34 cellular contexts compared by ENCODE assay signal in the genomic region with DNA sequence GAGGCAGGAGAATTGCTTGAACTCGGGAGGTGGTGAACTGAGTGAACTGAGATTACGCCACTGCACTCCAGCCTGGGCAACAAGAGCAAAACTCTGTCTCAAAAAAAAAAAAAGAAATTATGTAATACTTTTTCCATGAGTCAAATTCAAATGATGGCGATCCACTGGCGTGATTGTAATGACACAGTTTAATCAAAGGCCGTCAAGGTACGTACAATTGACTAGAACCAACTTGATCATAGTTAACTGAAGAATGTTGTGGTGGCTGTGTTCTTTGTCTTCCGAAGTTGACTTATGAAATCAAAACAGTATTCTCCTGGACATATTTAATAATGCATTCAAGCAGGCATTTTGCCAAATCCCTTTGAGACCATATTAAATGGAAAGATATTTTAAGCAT.
"Had no signal": no experiment of that assay in that cellular context is flagged by ENCODE, and none has a peak within 500 bp of the region (broad histone marks: within the 10 kb centered on the region; RNA-seq: fewer than 3 reads in every experiment).

No MANE protein-coding gene starts in this region.

- H3K36me3 ChIP-seq: adrenal gland, esophagus squamous epithelium had no signal

- DNase-seq: activated CD4-positive, alpha-beta memory T cell treated with anti-CD3 and anti-CD28 coated beads for 36 hours; activated CD4-positive, alpha-beta T cell treated with anti-CD3 and anti-CD28 coated beads for 36 hours; activated CD4-positive, alpha-beta T cell treated with anti-CD3 and anti-CD28 coated beads, Interleukin-2, amount 10 ng/mL, durations not matched to agents 24 days and 14 days; activated CD4-positive, CD25-positive, alpha-beta regulatory T cell; activated CD4-positive, CD25-positive, alpha-beta regulatory T cell treated with anti-CD3 and anti-CD28 coated beads, Interleukin-2, amount 50 U/mL, for 72 hours; activated CD8-positive, alpha-beta memory T cell treated with anti-CD3 and anti-CD28 coated beads, Interleukin-2, amount 10 ng/mL, durations not matched to agents 7 days and 5 days; activated CD8-positive, alpha-beta memory T cell treated with anti-CD3 and anti-CD28 coated beads, Interleukin-2, amount 50 U/mL, for 4 hours; activated CD8-positive, alpha-beta T cell treated with anti-CD3 and anti-CD28 coated beads, Interleukin-2, amount 10 ng/mL, durations not matched to agents 7 days and 5 days; activated effector memory CD4-positive, alpha-beta T cell treated with anti-CD3 and anti-CD28 coated beads, Interleukin-2, amount 50 U/mL, for 16 hours; activated naive CD4-positive, alpha-beta T cell treated with anti-CD3 and anti-CD28 coated beads for 36 hours; activated naive CD8-positive, alpha-beta T cell treated with anti-CD3 and anti-CD28 coated beads for 36 hours; activated naive CD8-positive, alpha-beta T cell treated with anti-CD3 and anti-CD28 coated beads, Interleukin-2, amount 50 U/mL, for 24 hours; activated T-cell treated with anti-CD3 and anti-CD28 coated beads, Interleukin-2, amount 50 U/mL, for 1 hour; activated T-cell treated with anti-CD3 and anti-CD28 coated beads, Interleukin-2, amount 50 U/mL, for 48 hours; adrenal gland; amygdala; aorta; body of pancreas; cortex of kidney; dermis blood vessel endothelial cell; effector CD4-positive, alpha-beta T cell; effector memory CD8-positive, alpha-beta T cell; esophagus squamous epithelium; head of caudate nucleus; T-cell; T-helper 9 cell had no signal

- H3K9me3 Mint-ChIP-seq: activated T-helper 1 cell treated with anti-CD3 and anti-CD28 coated beads, Interleukin-12 subunit alpha, Interleukin-12 subunit beta, Interleukin-2, Interleukin-4 antibody, amounts not matched to agents 30 ng/mL and 10 ng/mL and 1 ng/mL, durations not matched to agents 14 hours and 24 hours and 36 hours had no signal

- H3K4me1 Mint-ChIP-seq: activated CD4-positive, alpha-beta T cell treated with anti-CD3 and anti-CD28 coated beads for 36 hours; activated CD4-positive, alpha-beta T cell treated with anti-CD3 and anti-CD28 coated beads, Interleukin-2, amount 10 ng/mL, durations not matched to agents 24 days and 14 days; activated CD8-positive, alpha-beta memory T cell treated with anti-CD3 and anti-CD28 coated beads, Interleukin-2, amount 10 ng/mL, durations not matched to agents 7 days and 5 days; activated naive CD4-positive, alpha-beta T cell treated with anti-CD3 and anti-CD28 coated beads, Interleukin-2, amount 50 U/mL, for 24 hours; activated naive CD8-positive, alpha-beta T cell treated with anti-CD3 and anti-CD28 coated beads for 36 hours; activated naive CD8-positive, alpha-beta T cell treated with anti-CD3 and anti-CD28 coated beads, Interleukin-2, amount 50 U/mL, for 24 hours; central memory CD8-positive, alpha-beta T cell; T-cell had no signal

- H3K9me3 ChIP-seq: adrenal gland, body of pancreas, esophagus squamous epithelium had no signal

- H3K27ac Mint-ChIP-seq: activated CD4-positive, alpha-beta memory T cell treated with anti-CD3 and anti-CD28 coated beads for 36 hours; activated CD4-positive, alpha-beta T cell treated with anti-CD3 and anti-CD28 coated beads for 36 hours; activated CD4-positive, alpha-beta T cell treated with anti-CD3 and anti-CD28 coated beads, Interleukin-2, amount 10 ng/mL, durations not matched to agents 24 days and 14 days; activated CD8-positive, alpha-beta memory T cell treated with anti-CD3 and anti-CD28 coated beads, Interleukin-2, amount 10 ng/mL, durations not matched to agents 7 days and 5 days; activated CD8-positive, alpha-beta T cell treated with anti-CD3 and anti-CD28 coated beads, Interleukin-2, amount 10 ng/mL, durations not matched to agents 7 days and 5 days; activated naive CD4-positive, alpha-beta T cell treated with anti-CD3 and anti-CD28 coated beads for 36 hours; activated naive CD4-positive, alpha-beta T cell treated with anti-CD3 and anti-CD28 coated beads, Interleukin-2, amount 50 U/mL, for 24 hours; activated naive CD8-positive, alpha-beta T cell treated with anti-CD3 and anti-CD28 coated beads for 36 hours; activated naive CD8-positive, alpha-beta T cell treated with anti-CD3 and anti-CD28 coated beads, Interleukin-2, amount 50 U/mL, for 24 hours; activated T-helper 1 cell treated with anti-CD3 and anti-CD28 coated beads, Interleukin-12 subunit alpha, Interleukin-12 subunit beta, Interleukin-2, Interleukin-4 antibody, amounts not matched to agents 30 ng/mL and 10 ng/mL and 1 ng/mL, durations not matched to agents 14 hours and 24 hours and 36 hours; activated T-helper 2 cell treated with anti-CD3 and anti-CD28 coated beads, Interferon-gamma antibody, Interleukin-2, Interleukin-4, amounts not matched to agents 10 μg/mL and 5 μg/mL and 100 μg/mL, durations not matched to agents 14 hours and 24 hours and 36 hours; effector memory CD8-positive, alpha-beta T cell; T-cell; T-helper 1 cell treated with Interleukin-12 subunit alpha and Interleukin-12 subunit beta and Interleukin-4 antibody, amounts not matched to agents 30 μg/mL and 1 μg/mL, for 36 hours had no signal

- H3K27me3 Mint-ChIP-seq: activated CD4-positive, alpha-beta memory T cell treated with anti-CD3 and anti-CD28 coated beads for 36 hours; activated CD4-positive, alpha-beta T cell treated with anti-CD3 and anti-CD28 coated beads for 36 hours; activated CD4-positive, alpha-beta T cell treated with anti-CD3 and anti-CD28 coated beads, Interleukin-2, amount 10 ng/mL, durations not matched to agents 24 days and 14 days; activated CD8-positive, alpha-beta memory T cell treated with anti-CD3 and anti-CD28 coated beads, Interleukin-2, amount 10 ng/mL, durations not matched to agents 7 days and 5 days; activated naive CD4-positive, alpha-beta T cell treated with anti-CD3 and anti-CD28 coated beads, Interleukin-2, amount 50 U/mL, for 24 hours; activated naive CD8-positive, alpha-beta T cell treated with anti-CD3 and anti-CD28 coated beads for 36 hours; activated naive CD8-positive, alpha-beta T cell treated with anti-CD3 and anti-CD28 coated beads, Interleukin-2, amount 50 U/mL, for 24 hours; central memory CD8-positive, alpha-beta T cell; effector memory CD8-positive, alpha-beta T cell; T-cell had no signal

- H3K4me3 Mint-ChIP-seq: activated CD4-positive, alpha-beta memory T cell treated with anti-CD3 and anti-CD28 coated beads for 36 hours; activated CD4-positive, alpha-beta T cell treated with anti-CD3 and anti-CD28 coated beads for 36 hours; activated CD4-positive, alpha-beta T cell treated with anti-CD3 and anti-CD28 coated beads, Interleukin-2, amount 10 ng/mL, durations not matched to agents 24 days and 14 days; activated CD8-positive, alpha-beta memory T cell treated with anti-CD3 and anti-CD28 coated beads, Interleukin-2, amount 10 ng/mL, durations not matched to agents 7 days and 5 days; activated CD8-positive, alpha-beta T cell treated with anti-CD3 and anti-CD28 coated beads, Interleukin-2, amount 10 ng/mL, durations not matched to agents 7 days and 5 days; activated naive CD4-positive, alpha-beta T cell treated with anti-CD3 and anti-CD28 coated beads for 36 hours; activated naive CD4-positive, alpha-beta T cell treated with anti-CD3 and anti-CD28 coated beads, Interleukin-2, amount 50 U/mL, for 24 hours; activated naive CD8-positive, alpha-beta T cell treated with anti-CD3 and anti-CD28 coated beads for 36 hours; activated naive CD8-positive, alpha-beta T cell treated with anti-CD3 and anti-CD28 coated beads, Interleukin-2, amount 50 U/mL, for 24 hours; activated T-helper 1 cell treated with anti-CD3 and anti-CD28 coated beads, Interleukin-12 subunit alpha, Interleukin-12 subunit beta, Interleukin-2, Interleukin-4 antibody, amounts not matched to agents 30 ng/mL and 10 ng/mL and 1 ng/mL, durations not matched to agents 14 hours and 24 hours and 36 hours; central memory CD8-positive, alpha-beta T cell; effector memory CD8-positive, alpha-beta T cell; T-cell; T-helper 1 cell treated with Interleukin-12 subunit alpha and Interleukin-12 subunit beta and Interleukin-4 antibody, amounts not matched to agents 30 μg/mL and 1 μg/mL, for 36 hours had no signal

- FAIRE-seq: colon, frontal cortex had no signal

- H3K36me3 Mint-ChIP-seq: activated CD4-positive, alpha-beta memory T cell treated with anti-CD3 and anti-CD28 coated beads for 36 hours; activated CD8-positive, alpha-beta memory T cell treated with anti-CD3 and anti-CD28 coated beads, Interleukin-2, amount 10 ng/mL, durations not matched to agents 7 days and 5 days; activated naive CD4-positive, alpha-beta T cell treated with anti-CD3 and anti-CD28 coated beads, Interleukin-2, amount 50 U/mL, for 24 hours; activated naive CD8-positive, alpha-beta T cell treated with anti-CD3 and anti-CD28 coated beads for 36 hours; T-cell had no signal

- H3K27me3 ChIP-seq: adrenal gland, body of pancreas, esophagus squamous epithelium had no signal

- H3K27ac ChIP-seq: adrenal gland, body of pancreas, epithelial cell of prostate, esophagus squamous epithelium had no signal

- H3K4me1 ChIP-seq: adrenal gland, body of pancreas, esophagus squamous epithelium had no signal

- H3K4me3 ChIP-seq: adrenal gland, body of pancreas, esophagus squamous epithelium had no signal
